ENCODE assay signal across 20 cellular contexts in the genomic region with DNA sequence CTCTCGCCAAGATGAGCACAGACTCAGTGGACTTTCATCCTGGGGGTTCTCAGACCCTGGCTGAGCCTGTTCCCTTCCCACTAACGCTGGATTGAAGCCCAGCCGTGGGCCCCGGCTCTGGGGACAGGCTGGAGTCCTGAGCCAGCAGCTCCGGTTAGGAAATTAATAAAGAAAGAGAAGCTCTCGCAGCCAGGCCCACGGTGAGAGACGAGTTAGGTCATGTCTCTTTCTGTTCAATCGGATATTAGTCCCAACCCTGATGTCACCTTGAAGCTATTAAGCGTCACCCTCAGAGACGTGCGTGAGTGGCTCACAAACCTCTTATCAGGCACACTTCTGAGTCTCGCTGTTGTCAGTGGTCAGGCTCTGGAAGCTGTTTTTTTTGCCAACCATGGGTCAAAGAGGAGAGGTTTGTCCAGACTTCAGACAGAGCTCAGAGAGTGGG. TPM values are rescaled to one million over a fixed set of nuclear protein-coding genes. Genes with fewer than 3 reads are reported as not detected.
DNase-seq lines count a peak whose midpoint lies in the region; ATAC-seq and TF ChIP-seq lines count a peak whose summit lies in the region.
"Had no signal": no experiment of that assay in that cellular context is flagged by ENCODE, and none has a peak within 500 bp of the region (broad histone marks: within the 10 kb centered on the region; RNA-seq: fewer than 3 reads in every experiment).

No MANE protein-coding gene starts in this region.

- no peaks in the 10 kb centered on the region for H3F3A ChIP-seq in PC-3 (ENCODE audit: low read length, unreplicated experiment)

- H3K4me1 Mint-ChIP-seq in nephron progenitor cell (peaks cover 83% of the 10 kb centered on the region), natural killer cell (no peaks in the 10 kb centered on the region)
- H3K4me1 Mint-ChIP-seq: stimulated activated naive B cell treated with anti-CD40 and anti-IgM and Interleukin-4, amounts not matched to agents 10 μg/mL and 1 μg/mL and 100 μg/mL, for 72 hours had no signal

- peak; percentile 49 to 88 (median 72) for ATAC-seq in heart right ventricle
- no peak for ATAC-seq in PC-3
- no peak for ATAC-seq in HG02571 (IDR thresholded peaks at IDR 0.05; ENCODE audit: unreplicated experiment)
- ATAC-seq in natural killer cell: no peak
- no peak for ATAC-seq in HG02763 (IDR thresholded peaks at IDR 0.05; ENCODE audit: unreplicated experiment)
- ATAC-seq: A549; activated T-cell treated with anti-CD3 and anti-CD28 coated beads, Interleukin-2, amount 50 U/mL, for 4 hours; HCT116; stimulated activated naive B cell treated with anti-CD40 and anti-IgM and Interleukin-4, amounts not matched to agents 10 μg/mL and 1 μg/mL and 100 μg/mL, for 72 hours; T-helper 17 cell had no signal

- in situ Hi-C loops in brain microvascular endothelial cell (cut with HindIII; ENCODE audit: low pct_ligation_motif_present, low sequenced_read_pairs): no loop called here

- H3K27ac Mint-ChIP-seq in nephron progenitor cell: peak overlapping the region; percentile 84
- no peak overlapping the region for H3K27ac Mint-ChIP-seq in natural killer cell
- H3K27ac Mint-ChIP-seq: CD4-positive, alpha-beta T cell; stimulated activated naive B cell treated with anti-CD40 and anti-IgM and Interleukin-4, amounts not matched to agents 10 μg/mL and 1 μg/mL and 100 μg/mL, for 72 hours; T-helper 17 cell had no signal

- H3K4me1 ChIP-seq in ACC112 (ENCODE audit: control insufficient read depth, insufficient read depth, low read length, unreplicated experiment) (peaks cover 6% of the 10 kb centered on the region), heart right ventricle (peaks cover 3 to 27% (median 13%) of the 10 kb centered on the region in 9 donors), PC-3 (ENCODE audit: insufficient read depth, low read length) (no peaks in the 10 kb centered on the region)
- H3K4me1 ChIP-seq: A549, adrenal gland had no signal

- TF ChIP-seq CTCF in brain microvascular endothelial cell (IDR thresholded peaks at IDR 0.05; ENCODE audit: low read depth, low read length, missing control alignments) (no peak), heart right ventricle (IDR thresholded peaks at IDR 0.05) (no peak), nephron progenitor cell (IDR thresholded peaks at IDR 0.05) (no peak), PC-3 (conservative IDR thresholded peaks at IDR 0.05; ENCODE audit: low read depth, low read length) (no peak), natural killer cell (IDR thresholded peaks at IDR 0.05) (no peak)

- H3K4me3 ChIP-seq in ACC112 (ENCODE audit: low read depth, low read length) (no peak overlapping the region; the same call in 1 of the 2 replicates), brain microvascular endothelial cell (ENCODE audit: low read depth, low read length) (no peak overlapping the region), heart right ventricle (no peak overlapping the region), PC-3 (ENCODE audit: low read length) (no peak overlapping the region)
- H3K4me3 ChIP-seq: A549, adrenal gland had no signal

- H2AFZ ChIP-seq in ACC112 (ENCODE audit: low read length, unreplicated experiment) (peak overlapping the region; percentile 41), PC-3 (ENCODE audit: low read length) (no peak overlapping the region)

- POLR2A ChIA-PET in PC-3 (lab: Charles Lee; ENCODE audit: unreplicated experiment): interaction anchor here (0.6 kb wide), 1 partner anchor 1811 kb away, joined by 3 read pairs; no protein-coding TSS in a partner anchor

- H3K9me2 ChIP-seq in PC-3 (replicated peaks; ENCODE audit: low read length): no peaks in the 10 kb centered on the region

- no peak overlapping the region for H3K9ac ChIP-seq in PC-3 (ENCODE audit: low read length)

- H3K36me3 Mint-ChIP-seq in nephron progenitor cell (ENCODE audit: low read depth) (peaks cover 12% of the 10 kb centered on the region), natural killer cell (no peaks in the 10 kb centered on the region)
- H3K36me3 Mint-ChIP-seq: stimulated activated naive B cell treated with anti-CD40 and anti-IgM and Interleukin-4, amounts not matched to agents 10 μg/mL and 1 μg/mL and 100 μg/mL, for 72 hours had no signal

- intact Hi-C loops in heart right ventricle (cut with DNase I): loop anchor here in 1 of 10 donors (5.0 kb wide), 1 partner anchor 37 kb away; no protein-coding TSS in a partner anchor
- intact Hi-C loops in PC-3 (cut with micrococcal nuclease): no loop called here
- intact Hi-C loops in natural killer cell (cut with micrococcal nuclease): no loop called here

- BruUV-seq in PC-3 (replicated peaks; lab: Mats Ljungman, UMichigan): no TSS peak

- no peaks in the 10 kb centered on the region for H3K79me2 ChIP-seq in ACC112 (ENCODE audit: control insufficient read depth, insufficient read depth, low read length, unreplicated experiment)
- H3K79me2 ChIP-seq in PC-3 (ENCODE audit: low read length): no peaks in the 10 kb centered on the region

- H3K9me3 Mint-ChIP-seq in nephron progenitor cell (no peaks in the 10 kb centered on the region), natural killer cell (no peaks in the 10 kb centered on the region)
- H3K9me3 Mint-ChIP-seq: activated T-cell treated with anti-CD3 and anti-CD28 coated beads, Interleukin-2, amount 50 U/mL, for 4 hours; CD4-positive, alpha-beta T cell; stimulated activated naive B cell treated with anti-CD40 and anti-IgM and Interleukin-4, amounts not matched to agents 10 μg/mL and 1 μg/mL and 100 μg/mL, for 72 hours had no signal

- H3K27me3 ChIP-seq in ACC112 (ENCODE audit: insufficient read depth, low read length) (no peaks in the 10 kb centered on the region; the same call in 1 of the 2 replicates), brain microvascular endothelial cell (replicated peaks) (peaks cover 7% of the 10 kb centered on the region), heart right ventricle (no peaks in the 10 kb centered on the region), PC-3 (ENCODE audit: low read length) (no peaks in the 10 kb centered on the region)
- H3K27me3 ChIP-seq: adrenal gland had no signal

- WGBS in heart right ventricle, 2 donors: 21 to 26% methylated on average over 13 of the region's 13 CpGs

- H3K36me3 ChIP-seq in ACC112 (ENCODE audit: insufficient read depth, low read length) (no peaks in the 10 kb centered on the region), brain microvascular endothelial cell (replicated peaks) (no peaks in the 10 kb centered on the region), heart right ventricle (no peaks in the 10 kb centered on the region), PC-3 (ENCODE audit: low read depth, low read length) (no peaks in the 10 kb centered on the region)
- H3K36me3 ChIP-seq: adrenal gland had no signal

- CTCF ChIA-PET in PC-3 (lab: Charles Lee): no interaction called here

- H3K4me3 Mint-ChIP-seq in nephron progenitor cell: peak overlapping the region; percentile 18
- H3K4me3 Mint-ChIP-seq in natural killer cell: no peak overlapping the region
- H3K4me3 Mint-ChIP-seq: activated T-cell treated with anti-CD3 and anti-CD28 coated beads, Interleukin-2, amount 50 U/mL, for 4 hours; CD4-positive, alpha-beta T cell; stimulated activated naive B cell treated with anti-CD40 and anti-IgM and Interleukin-4, amounts not matched to agents 10 μg/mL and 1 μg/mL and 100 μg/mL, for 72 hours; T-helper 17 cell had no signal

- no peak overlapping the region for H3K27ac ChIP-seq in ACC112 (ENCODE audit: low read depth, low read length)
- H3K27ac ChIP-seq in brain microvascular endothelial cell: no peak overlapping the region
- H3K27ac ChIP-seq in heart right ventricle: peak overlapping the region in 9 of 10 donors; percentile 43 to 97 (median 67)
- H3K27ac ChIP-seq in PC-3 (ENCODE audit: low read length): no peak overlapping the region
- H3K27ac ChIP-seq: A549, adrenal gland had no signal

- H4K20me1 ChIP-seq in PC-3 (ENCODE audit: low read length): no peaks in the 10 kb centered on the region

- no peaks in the 10 kb centered on the region for H3K9me3 ChIP-seq in heart right ventricle
- H3K9me3 ChIP-seq in PC-3 (ENCODE audit: low read length): no peaks in the 10 kb centered on the region
- H3K9me3 ChIP-seq: A549, adrenal gland had no signal

- DNase-seq in brain microvascular endothelial cell (peak; percentile 13), heart right ventricle (peak; percentile 48 to 56), nephron progenitor cell (no peak), PC-3 (no peak), natural killer cell (no peak)
- DNase-seq: activated CD4-positive, alpha-beta T cell treated with anti-CD3 and anti-CD28 coated beads, Interleukin-2, amount 50 U/mL, for 1 hour; activated T-cell treated with anti-CD3 and anti-CD28 coated beads, Interleukin-2, amount 50 U/mL, for 4 hours; CD4-positive, alpha-beta T cell; dermis blood vessel endothelial cell; NCI-H1694; NCI-H524 treated with DMSO at 0.1 percent for 48 hours; stimulated activated naive B cell treated with anti-CD40 and anti-IgM and Interleukin-4, amounts not matched to agents 10 μg/mL and 1 μg/mL and 100 μg/mL, for 72 hours; T-helper 17 cell had no signal

- peaks cover 15% of the 10 kb centered on the region for H3K27me3 Mint-ChIP-seq in nephron progenitor cell (ENCODE audit: low read depth, poor library complexity)
- peaks cover 3 to 12% of the 10 kb centered on the region in 2 donors for H3K27me3 Mint-ChIP-seq in natural killer cell (ENCODE audit: low read depth in 2 of 2)

- H3K4me2 ChIP-seq in PC-3 (ENCODE audit: low read length): no peak overlapping the region
- H3K4me2 ChIP-seq: A549 had no signal

RNA-seq across cellular contexts. Expression of gene MEOX1, which starts 27.0 kb away (rescaled TPM):
- total RNA-seq in heart right ventricle: 10 to 100 TPM in 8 of 10 donors, 1 to 10 TPM in 2; 6.4 to 20.7 (median 12.3) TPM
- 10 to 100 TPM; 17.0 to 25.3 TPM for polyA plus RNA-seq in heart right ventricle
- total RNA-seq in PC-3 (2014; rRNA removed): 0.84 TPM in 1 of 2 replicates, not detected in the other
- under 1 TPM in 1 of 3 donors, not detected in 2; 0.18 TPM for total RNA-seq in natural killer cell
- total RNA-seq: LHCN-M2 had no signal
- polyA plus RNA-seq: A549 had no signal

Comparison
In these comparisons a context has a peak if more than half of its experiments do, and no peak if none do; other contexts are left out.
1. H3K27ac ChIP-seq: peak in heart right ventricle (9 of 10); none in ACC112 (single experiment), brain microvascular endothelial cell (single experiment) and PC-3 (single experiment).
2. DNase-seq: peak in brain microvascular endothelial cell (single experiment) and heart right ventricle (2 of 2); none in nephron progenitor cell (single experiment), PC-3 (single experiment) and natural killer cell (single experiment).
3. ATAC-seq: peak in heart right ventricle (8 of 8); none in PC-3 (single experiment), HG02571 (single experiment), natural killer cell (0 of 3) and HG02763 (single experiment).